Comparison of ENCODE assay signal across 29 cellular contexts in the genomic region with DNA sequence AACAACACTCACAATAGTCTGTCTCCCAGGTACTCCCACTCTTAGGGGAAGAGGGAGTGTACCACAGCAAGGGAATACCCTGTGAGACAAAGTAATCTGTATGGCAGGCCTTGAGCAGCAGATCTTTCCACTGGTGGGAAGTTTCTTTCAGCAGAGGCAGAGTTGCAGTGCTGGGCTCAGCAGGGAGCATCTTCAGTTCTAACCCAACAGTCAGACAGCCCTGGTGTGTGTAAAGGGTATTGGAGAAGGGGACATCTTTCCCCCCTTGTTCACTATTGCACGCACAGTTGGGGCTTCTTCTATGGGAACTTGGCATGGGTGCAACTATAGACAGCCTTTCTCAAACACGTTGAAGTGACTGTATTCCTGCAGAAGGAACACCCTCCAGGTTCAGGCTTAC.
"Had no signal": no experiment of that assay in that cellular context is flagged by ENCODE, and none has a peak within 500 bp of the region (broad histone marks: within the 10 kb centered on the region; RNA-seq: fewer than 3 reads in every experiment).

No MANE protein-coding gene starts in this region.

- H3K27ac Mint-ChIP-seq: dendritic cell treated with granulocyte-macrophage colony-stimulating factor and Interleukin-4, amounts not matched to agents 40 ng/mL and 50 ng/mL, for 4 days; endodermal cell had no signal

- H3K27me3 Mint-ChIP-seq: dendritic cell treated with granulocyte-macrophage colony-stimulating factor and Interleukin-4, amounts not matched to agents 40 ng/mL and 50 ng/mL, for 4 days had no signal

- H3K9me3 ChIP-seq: colonic mucosa, esophagus squamous epithelium, gastrocnemius medialis, gastroesophageal sphincter had no signal

- H3K4me3 ChIP-seq: colonic mucosa, coronary artery, dorsolateral prefrontal cortex, esophagus muscularis mucosa, esophagus squamous epithelium, gastrocnemius medialis, gastroesophageal sphincter, heart left ventricle, heart right ventricle had no signal

- H3K27me3 ChIP-seq: colonic mucosa, dorsolateral prefrontal cortex, esophagus muscularis mucosa, esophagus squamous epithelium, foreskin keratinocyte, gastrocnemius medialis, gastroesophageal sphincter, heart left ventricle, heart right ventricle had no signal

- H3K4me1 ChIP-seq: colonic mucosa, esophagus muscularis mucosa, foreskin keratinocyte, gastroesophageal sphincter had no signal

- H3K9me3 Mint-ChIP-seq: effector memory CD8-positive, alpha-beta T cell had no signal

- ATAC-seq: effector memory CD8-positive, alpha-beta T cell; esophagus mucosa; foreskin keratinocyte; gastrocnemius medialis; gastroesophageal sphincter; heart left ventricle; heart right ventricle had no signal

- H3K27ac ChIP-seq: colonic mucosa, coronary artery, dorsolateral prefrontal cortex, epithelial cell of prostate, esophagus muscularis mucosa, esophagus squamous epithelium, foreskin keratinocyte, gastrocnemius medialis, gastroesophageal sphincter, heart left ventricle, heart right ventricle had no signal

- DNase-seq: colonic mucosa; cortex of kidney; dermis blood vessel endothelial cell; dorsolateral prefrontal cortex; effector CD4-positive, alpha-beta T cell; effector CD8-positive, alpha-beta T cell; effector memory CD4-positive, alpha-beta T cell; effector memory CD8-positive, alpha-beta T cell; endodermal cell; erythroblast; esophagus squamous epithelium; foreskin fibroblast; foreskin keratinocyte; foreskin melanocyte; gastrocnemius medialis; glutamatergic neuron; head of caudate nucleus; heart left ventricle; heart right ventricle had no signal

- FAIRE-seq: colon, endometrium, endothelial cell of umbilical vein, frontal cortex had no signal

- H3K4me3 Mint-ChIP-seq: dendritic cell treated with granulocyte-macrophage colony-stimulating factor and Interleukin-4, amounts not matched to agents 40 ng/mL and 50 ng/mL, for 4 days; effector memory CD8-positive, alpha-beta T cell; endodermal cell had no signal

- H3K36me3 ChIP-seq: colonic mucosa, esophagus muscularis mucosa, esophagus squamous epithelium, gastrocnemius medialis, gastroesophageal sphincter, heart left ventricle, heart right ventricle had no signal
